ENCODE assay signal across 10 cellular contexts in genomic region chr2:69554981-69555380, GRCh38.
DNase-seq lines count a peak whose midpoint lies in the region; ATAC-seq, FAIRE-seq and TF ChIP-seq lines count a peak whose summit lies in the region.
"Had no signal": no experiment of that assay in that cellular context is flagged by ENCODE, and none has a peak within 500 bp of the region (broad histone marks: within the 10 kb centered on the region; RNA-seq: fewer than 3 reads in every experiment).

No MANE protein-coding gene starts in this region.

- no peak overlapping the region for H3K4me2 ChIP-seq in K562 (ENCODE audit: insufficient read depth, low read length)

- H3K27ac ChIP-seq in K562 (ENCODE audit: extremely low read depth, low read depth, low read length) = no peak overlapping the region

- H2AFZ ChIP-seq in K562 (ENCODE audit: low read depth, low read length) = peak overlapping the region; percentile 2; the same call in 1 of the 2 replicates

- H3K9me3 Mint-ChIP-seq in naive thymus-derived CD8-positive, alpha-beta T cell = no peaks in the 10 kb centered on the region
- no peaks in the 10 kb centered on the region for H3K9me3 Mint-ChIP-seq in osteocyte (ENCODE audit: unreplicated experiment)

- DNase-seq in GDM1 (lab: John Stamatoyannopoulos, UW) = peak; percentile 73
- DNase-seq in K562 (ENCODE audit: extremely low read depth in 1 of 4, low spot score in 3 of 4) = no peak
- no peak for DNase-seq in naive thymus-derived CD8-positive, alpha-beta T cell
- DNase-seq in NCI-H2227 (lab: John Stamatoyannopoulos, UW; ENCODE audit: unreplicated experiment) = no peak
- DNase-seq in osteocyte (ENCODE audit: extremely low spot score, unreplicated experiment) = no peak
- DNase-seq in NCI-H1930 (lab: John Stamatoyannopoulos, UW) = no peak
- DNase-seq: GOT3; stimulated activated CD4-positive, alpha-beta T cell treated with anti-CD3 and anti-CD28 coated beads, Interleukin-12 subunit alpha, Interleukin-12 subunit beta, amount 100 ng/mL, for 4 hours had no signal

- 47% methylated on average over 3 of the region's 3 CpGs for WGBS in K562 (ENCODE audit: insufficient coverage, low coverage, missing lambda C conversion rate)

- peak overlapping the region in 8 of 10 donors; percentile 16 to 84 (median 45) for H3K27ac Mint-ChIP-seq in naive thymus-derived CD8-positive, alpha-beta T cell
- H3K27ac Mint-ChIP-seq in osteocyte (ENCODE audit: unreplicated experiment) = no peak overlapping the region

- in situ Hi-C loops in K562 (cut with MboI) = no loop called here

- no peaks in the 10 kb centered on the region for H3K79me2 ChIP-seq in K562 (ENCODE audit: control insufficient read depth, insufficient read depth, low read length)

- no peak for FAIRE-seq in K562 (lab: Jason Lieb, UNC)

- no peak for TF ChIP-seq EP300 in K562 (IDR thresholded peaks at IDR 0.05; ENCODE audit: low read length)

- no peaks in the 10 kb centered on the region for H3K36me3 ChIP-seq in K562 (ENCODE audit: control insufficient read depth, insufficient read depth, low read length)

- TF ChIP-seq RAD21 in K562 (CRISPR knock-in tag; conservative IDR thresholded peaks at IDR 0.05 in 1 of 2, IDR thresholded peaks at IDR 0.05 in 1 of 2) = no peak

- peaks cover 0 to 2% of the 10 kb centered on the region in 2 experiments; a peak in 1 of 5 replicates for H3K4me1 ChIP-seq in K562 (replicated peaks in 1 of 2; ENCODE audit: control insufficient read depth in 2 of 2, insufficient read depth in 2 of 2, low read length in 2 of 2)

- TF ChIP-seq CTCF in K562 (IDR thresholded peaks at IDR 0.05 in 2 of 3, conservative IDR thresholded peaks at IDR 0.05 in 1 of 3; ENCODE audit: insufficient read depth in 2 of 3, low read depth in 1 of 3, low read length in 3 of 3) (no peak), osteocyte (IDR thresholded peaks at IDR 0.05) (no peak)

- no peaks in the 10 kb centered on the region for H3K9me1 ChIP-seq in K562 (ENCODE audit: control insufficient read depth, insufficient read depth, low read length)

- peak overlapping the region in 8 of 10 donors; percentile 2 to 53 (median 35) for H3K4me3 Mint-ChIP-seq in naive thymus-derived CD8-positive, alpha-beta T cell
- no peak overlapping the region for H3K4me3 Mint-ChIP-seq in osteocyte (ENCODE audit: unreplicated experiment)

- H3K4me3 ChIP-seq in K562 = no peak overlapping the region

- peaks cover 32 to 82% (median 73%) of the 10 kb centered on the region in 4 donors for H3K4me1 Mint-ChIP-seq in naive thymus-derived CD8-positive, alpha-beta T cell
- H3K4me1 Mint-ChIP-seq in osteocyte (ENCODE audit: unreplicated experiment) = peaks cover 5% of the 10 kb centered on the region

- intact Hi-C loops in K562 (cut with micrococcal nuclease) = loop anchor here (5.0 to 10.0 kb wide), 3 partner anchors 180 to 262 kb away; no protein-coding TSS in a partner anchor

- BruUV-seq in K562 (replicated peaks; lab: Mats Ljungman, UMichigan) = no TSS peak

- H3K36me3 Mint-ChIP-seq in naive thymus-derived CD8-positive, alpha-beta T cell = peaks cover 9 to 61% (median 11%) of the 10 kb centered on the region in 3 donors
- peaks cover 21% of the 10 kb centered on the region for H3K36me3 Mint-ChIP-seq in osteocyte (ENCODE audit: unreplicated experiment)

- no peaks in the 10 kb centered on the region for H3K9me3 ChIP-seq in K562 (replicated peaks; ENCODE audit: control insufficient read depth, insufficient read depth, low read depth, low read length)

- H3K27me3 ChIP-seq in K562 (ENCODE audit: control insufficient read depth in 2 of 2, insufficient read depth in 2 of 2, low read length in 2 of 2) = no peaks in the 10 kb centered on the region

- H3K27me3 Mint-ChIP-seq in naive thymus-derived CD8-positive, alpha-beta T cell = no peaks in the 10 kb centered on the region
- no peaks in the 10 kb centered on the region for H3K27me3 Mint-ChIP-seq in osteocyte (ENCODE audit: unreplicated experiment)

- CTCF ChIA-PET in K562 (lab: Yijun Ruan, JAX; ENCODE audit: low intra/inter-chr PET ratio) = no interaction called here

- no peak for TF ChIP-seq POLR2A in K562 (conservative IDR thresholded peaks at IDR 0.05)

- peak; percentile 46 for ATAC-seq in HG02938 (IDR thresholded peaks at IDR 0.05; ENCODE audit: unreplicated experiment)
- ATAC-seq in K562 = peak; percentile 45; the same call in 1 of the 3 replicates
- peak; percentile 30 to 40 for ATAC-seq in naive thymus-derived CD8-positive, alpha-beta T cell
- no peak for ATAC-seq in HG02970 (IDR thresholded peaks at IDR 0.05; ENCODE audit: low FRiP score, unreplicated experiment)

- 0 out of 4 replicates have a peak overlapping the region, but pooled peaks of 1 of the 2 experiments have one; percentile 39 for H3K9ac ChIP-seq in K562 (ENCODE audit: insufficient read depth in 1 of 2, low read depth in 2 of 2, low read length in 2 of 2)

- no peaks in the 10 kb centered on the region; the same call in 1 of the 2 replicates for H4K20me1 ChIP-seq in K562 (replicated peaks; ENCODE audit: control insufficient read depth, insufficient read depth, low read length)

- POLR2A ChIA-PET in K562 (lab: Yijun Ruan, JAX) = interaction anchor here (0.6 kb wide), 1 partner anchor 59 kb away, joined by 3 read pairs; no protein-coding TSS in a partner anchor
- POLR2A ChIA-PET in naive thymus-derived CD8-positive, alpha-beta T cell (lab: Charles Lee) = interaction anchor here (0.6 to 0.8 kb wide), 3 partner anchors 27 to 184 kb away, joined by 3 read pairs; no protein-coding TSS in a partner anchor

TF ChIP-seq in K562, 482 proteins besides CTCF, POLR2A, EP300 and RAD21:
- TF ChIP-seq ZNF212 (CRISPR knock-in tag; IDR thresholded peaks at IDR 0.05) = no peak
- no peak for TF ChIP-seq ZNF311 (CRISPR knock-in tag; IDR thresholded peaks at IDR 0.05)
- no peak for TF ChIP-seq NCOR1 (IDR thresholded peaks at IDR 0.05)
- TF ChIP-seq, protein P1, sequence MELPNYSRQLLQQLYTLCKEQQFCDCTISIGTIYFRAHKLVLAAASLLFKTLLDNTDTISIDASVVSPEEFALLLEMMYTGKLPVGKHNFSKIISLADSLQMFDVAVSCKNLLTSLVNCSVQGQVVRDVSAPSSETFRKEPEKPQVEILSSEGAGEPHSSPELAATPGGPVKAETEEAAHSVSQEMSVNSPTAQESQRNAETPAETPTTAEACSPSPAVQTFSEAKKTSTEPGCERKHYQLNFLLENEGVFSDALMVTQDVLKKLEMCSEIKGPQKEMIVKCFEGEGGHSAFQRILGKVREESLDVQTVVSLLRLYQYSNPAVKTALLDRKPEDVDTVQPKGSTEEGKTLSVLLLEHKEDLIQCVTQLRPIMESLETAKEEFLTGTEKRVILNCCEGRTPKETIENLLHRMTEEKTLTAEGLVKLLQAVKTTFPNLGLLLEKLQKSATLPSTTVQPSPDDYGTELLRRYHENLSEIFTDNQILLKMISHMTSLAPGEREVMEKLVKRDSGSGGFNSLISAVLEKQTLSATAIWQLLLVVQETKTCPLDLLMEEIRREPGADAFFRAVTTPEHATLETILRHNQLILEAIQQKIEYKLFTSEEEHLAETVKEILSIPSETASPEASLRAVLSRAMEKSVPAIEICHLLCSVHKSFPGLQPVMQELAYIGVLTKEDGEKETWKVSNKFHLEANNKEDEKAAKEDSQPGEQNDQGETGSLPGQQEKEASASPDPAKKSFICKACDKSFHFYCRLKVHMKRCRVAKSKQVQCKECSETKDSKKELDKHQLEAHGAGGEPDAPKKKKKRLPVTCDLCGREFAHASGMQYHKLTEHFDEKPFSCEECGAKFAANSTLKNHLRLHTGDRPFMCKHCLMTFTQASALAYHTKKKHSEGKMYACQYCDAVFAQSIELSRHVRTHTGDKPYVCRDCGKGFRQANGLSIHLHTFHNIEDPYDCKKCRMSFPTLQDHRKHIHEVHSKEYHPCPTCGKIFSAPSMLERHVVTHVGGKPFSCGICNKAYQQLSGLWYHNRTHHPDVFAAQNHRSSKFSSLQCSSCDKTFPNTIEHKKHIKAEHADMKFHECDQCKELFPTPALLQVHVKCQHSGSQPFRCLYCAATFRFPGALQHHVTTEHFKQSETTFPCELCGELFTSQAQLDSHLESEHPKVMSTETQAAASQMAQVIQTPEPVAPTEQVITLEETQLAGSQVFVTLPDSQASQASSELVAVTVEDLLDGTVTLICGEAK (IDR thresholded peaks at IDR 0.05) = no peak
- TF ChIP-seq, protein P1 (CRISPR knock-in tag; IDR thresholded peaks at IDR 0.05) = no peak
- TF ChIP-seq TBP (optimal IDR thresholded peaks at IDR 0.05; ENCODE audit: low read depth, low read length) = no peak
- no peak for TF ChIP-seq ZSCAN29 (IDR thresholded peaks at IDR 0.05)
